In genomic region chr18:49461602-49461977, GRCh38 we compare ENCODE assay signal across 1 cellular context.
TF ChIP-seq lines count a peak whose summit lies in the region.

No MANE protein-coding gene starts in this region.

TF ChIP-seq in HepG2, 621 proteins besides CTCF, POLR2A, EP300 and RAD21:
- TF ChIP-seq KAT8 (CRISPR knock-in tag; IDR thresholded peaks at IDR 0.05) (no peak), MAFF (IDR thresholded peaks at IDR 0.05; ENCODE audit: low read depth, low read length) (peak; percentile 62; the same call in 1 of the 2 replicates), MAFK (conservative IDR thresholded peaks at IDR 0.05 in 1 of 2, IDR thresholded peaks at IDR 0.05 in 1 of 2; ENCODE audit: low read length in 2 of 2) (peak; percentile 71 to 77), ZNF878 (CRISPR knock-in tag; IDR thresholded peaks at IDR 0.05) (no peak)
TF ChIP-seq in HepG2: peak in this region for 2.
